23 cellular contexts compared by ENCODE assay signal in the genomic region with DNA sequence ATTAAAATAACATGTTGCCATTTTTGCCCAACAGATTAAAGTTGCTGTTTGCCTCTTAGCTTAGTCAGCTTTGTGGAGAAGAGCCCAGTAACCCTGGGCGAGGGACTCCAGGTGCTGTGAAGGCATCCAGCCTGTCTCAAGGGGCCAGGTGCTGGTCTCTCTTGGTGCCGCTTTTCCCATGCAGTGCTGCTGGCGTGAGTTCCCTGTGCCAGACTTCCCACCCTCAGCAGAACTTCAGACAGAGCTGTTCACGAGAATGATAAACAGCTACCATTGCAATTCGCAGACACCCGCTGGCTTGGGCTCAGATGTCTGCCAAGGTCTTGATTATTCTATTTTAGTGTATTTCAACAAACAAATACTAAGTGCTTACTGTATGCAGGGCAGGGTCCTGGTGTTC. TPM values are rescaled to one million over a fixed set of nuclear protein-coding genes. Genes with fewer than 3 reads are reported as not detected.
DNase-seq lines count a peak whose midpoint lies in the region; ATAC-seq, FAIRE-seq and TF ChIP-seq lines count a peak whose summit lies in the region.
"Had no signal": no experiment of that assay in that cellular context is flagged by ENCODE, and none has a peak within 500 bp of the region (broad histone marks: within the 10 kb centered on the region; RNA-seq: fewer than 3 reads in every experiment).

No MANE protein-coding gene starts in this region.

- TF ChIP-seq CTCF in HFFc6 (IDR thresholded peaks at IDR 0.05) (no peak), foreskin keratinocyte (conservative IDR thresholded peaks at IDR 0.05) (no peak), pancreas (IDR thresholded peaks at IDR 0.05) (no peak)

- peak overlapping the region; percentile 42; the same call in 1 of the 2 replicates for H3K27ac Mint-ChIP-seq in HFFc6
- H3K27ac Mint-ChIP-seq: activated naive CD4-positive, alpha-beta T cell treated with anti-CD3 and anti-CD28 coated beads, Interleukin-2, amount 50 U/mL, for 24 hours; IgD-negative memory B cell had no signal

- intact Hi-C loops in pancreas (cut with DNase I), result no loop called here

- H3K27me3 ChIP-seq in foreskin keratinocyte (no peaks in the 10 kb centered on the region), pancreas (no peaks in the 10 kb centered on the region)
- H3K27me3 ChIP-seq: left lung, spleen had no signal

- no peaks in the 10 kb centered on the region for H3K9me3 Mint-ChIP-seq in HFFc6
- H3K9me3 Mint-ChIP-seq: activated naive CD4-positive, alpha-beta T cell treated with anti-CD3 and anti-CD28 coated beads, Interleukin-2, amount 50 U/mL, for 24 hours; IgD-negative memory B cell had no signal

- H3K9me3 ChIP-seq in pancreas, result no peaks in the 10 kb centered on the region
- H3K9me3 ChIP-seq: left lung, psoas muscle, spleen had no signal

- H3K4me1 ChIP-seq in foreskin keratinocyte (peaks cover 26% of the 10 kb centered on the region), pancreas (peaks cover 0 to 10% (median 0%) of the 10 kb centered on the region in 3 donors)

- TF ChIP-seq POLR2A in GM18505 (IDR thresholded peaks at IDR 0.05; ENCODE audit: borderline replicate concordance, extremely low read depth, insufficient read depth, insufficient read length), result no peak

- FAIRE-seq in pancreas (lab: Jason Lieb, UNC), result no peak
- FAIRE-seq: urothelium cell line had no signal

- H3K27me3 Mint-ChIP-seq in HFFc6 (ENCODE audit: insufficient read depth), result no peaks in the 10 kb centered on the region
- H3K27me3 Mint-ChIP-seq: IgD-negative memory B cell had no signal

- H3K36me3 Mint-ChIP-seq in HFFc6 (ENCODE audit: low read depth), result peaks cover 8% of the 10 kb centered on the region; the same call in 1 of the 2 replicates
- H3K36me3 Mint-ChIP-seq: activated naive CD4-positive, alpha-beta T cell treated with anti-CD3 and anti-CD28 coated beads, Interleukin-2, amount 50 U/mL, for 24 hours; IgD-negative memory B cell had no signal

- 38 to 50% methylated on average over 6 of the region's 6 CpGs for whole genome bisulfite sequencing in pancreas, 2 donors

- H3K36me3 ChIP-seq in pancreas, result no peaks in the 10 kb centered on the region
- H3K36me3 ChIP-seq: left lung, spleen had no signal

- ATAC-seq in foreskin keratinocyte, result peak; percentile 47
- ATAC-seq in pancreas, result peak; percentile 89 to 94 (median 93)
- ATAC-seq in HG03565 (IDR thresholded peaks at IDR 0.05; ENCODE audit: unreplicated experiment), result no peak
- ATAC-seq in GM21825 (IDR thresholded peaks at IDR 0.05; ENCODE audit: unreplicated experiment), result no peak
- ATAC-seq in GM18505 (IDR thresholded peaks at IDR 0.05; ENCODE audit: unreplicated experiment), result no peak
- ATAC-seq: left lung had no signal

- H3K27ac ChIP-seq in foreskin keratinocyte (no peak overlapping the region), pancreas (peak overlapping the region in 1 of 4 donors; percentile 16)
- H3K27ac ChIP-seq: HL-60, left lung, psoas muscle, spleen had no signal

- no peak overlapping the region for H3K4me3 Mint-ChIP-seq in HFFc6
- H3K4me3 Mint-ChIP-seq: activated naive CD4-positive, alpha-beta T cell treated with anti-CD3 and anti-CD28 coated beads, Interleukin-2, amount 50 U/mL, for 24 hours; IgD-negative memory B cell had no signal

- DNase-seq in HFFc6 (no peak), NCI-H2029 treated with DMSO at 0.1 percent for 48 hours (lab: John Stamatoyannopoulos, UW) (peak; percentile 71), foreskin keratinocyte (no peak), pancreas (peak in 5 of 6 donors; percentile 44 to 61 (median 55))
- DNase-seq in activated CD4-positive, alpha-beta T cell treated with anti-CD3 and anti-CD28 coated beads for 48 hours, result no peak
- DNase-seq: activated CD4-positive, CD25-positive, alpha-beta regulatory T cell treated with anti-CD3 and anti-CD28 coated beads, Interleukin-2, amount 50 U/mL, for 72 hours; AML-193; aorta; cerebellar nuclear complex; DND-41; effector CD4-positive, alpha-beta T cell; left lung; NCI-H2081 treated with DMSO at 0.1 percent for 48 hours; NCI-H524; psoas muscle; spleen had no signal

- no peak overlapping the region for H3K4me3 ChIP-seq in pancreas
- H3K4me3 ChIP-seq: left lung, psoas muscle, spleen had no signal

- peaks cover 18% of the 10 kb centered on the region for H3K4me1 Mint-ChIP-seq in HFFc6 (ENCODE audit: low read depth)
- H3K4me1 Mint-ChIP-seq: activated naive CD4-positive, alpha-beta T cell treated with anti-CD3 and anti-CD28 coated beads, Interleukin-2, amount 50 U/mL, for 24 hours; IgD-negative memory B cell had no signal

RNA-seq across cellular contexts. Expression of gene RNF217, which starts 57.6 kb away (rescaled TPM):
- total RNA-seq in HFFc6 (2021; fragmentation: NEBNext Ultra II Directional; extraction: Animal tissue kit (Norgen Biotek cat#: 25700)), result 10 to 100 TPM; 10.9 to 19.4 (median 14.7) TPM
- 24.9 and 37.4 TPM in 2 replicates for total RNA-seq in foreskin keratinocyte
- polyA plus RNA-seq in foreskin keratinocyte, result 5.8 and 6.2 TPM in 2 replicates
- 10 to 100 TPM in 2 of 6 donors, 1 to 10 TPM in 4; 4.6 to 14.3 (median 8.3) TPM for total RNA-seq in pancreas
- 1 to 10 TPM; 3.4 to 3.6 TPM for polyA plus RNA-seq in pancreas
- polyA plus RNA-seq: IgD-negative memory B cell had no signal

Comparison
In these comparisons a context has a peak if more than half of its experiments do, and no peak if none do; other contexts are left out.
1. DNase-seq: peak in NCI-H2029 treated with DMSO at 0.1 percent for 48 hours (single experiment) and pancreas (5 of 6); none in HFFc6 (single experiment), foreskin keratinocyte (0 of 2) and activated CD4-positive, alpha-beta T cell treated with anti-CD3 and anti-CD28 coated beads for 48 hours (single experiment).
2. ATAC-seq: peak in foreskin keratinocyte (single experiment) and pancreas (4 of 4); none in HG03565 (single experiment), GM21825 (single experiment) and GM18505 (single experiment).